Comparison of ENCODE assay signal across 2 cellular contexts in the genomic region with DNA sequence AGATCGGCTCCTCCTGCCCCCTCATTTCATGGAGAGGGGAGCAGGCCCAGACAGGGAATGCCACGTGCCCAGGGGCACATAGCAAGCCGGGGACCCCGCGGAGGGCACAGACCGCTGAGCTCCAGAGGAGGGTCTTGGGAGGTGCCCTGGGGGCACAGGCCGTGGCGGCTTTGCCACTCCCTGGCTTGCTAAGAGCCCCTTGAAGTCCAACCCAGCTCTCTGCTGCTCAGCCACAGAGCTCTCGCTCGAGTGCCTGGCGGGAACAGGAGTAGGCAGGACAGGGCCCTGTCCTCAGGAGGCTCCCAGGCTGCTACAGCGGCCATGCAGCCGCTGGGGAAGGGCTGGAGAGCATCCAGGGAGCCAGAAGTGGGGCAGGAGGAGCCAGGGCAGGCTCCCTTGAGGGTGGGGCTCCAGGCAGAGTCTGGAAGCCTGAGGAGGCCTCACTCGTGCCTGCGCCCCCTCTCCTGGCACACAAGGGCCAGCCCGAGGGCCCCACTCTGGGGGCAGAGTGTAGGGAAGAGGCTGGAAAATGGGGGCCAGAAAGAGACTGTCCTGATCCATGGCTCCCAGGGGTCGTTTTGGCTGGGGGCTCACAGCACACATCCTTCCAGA.
TF ChIP-seq lines count a peak whose summit lies in the region.

No MANE protein-coding gene starts in this region.

TF ChIP-seq in HEK293, 187 proteins besides CTCF, POLR2A, EP300 and RAD21:
- TF ChIP-seq ZBTB20 (tag by site-specific recombination; IDR thresholded peaks at IDR 0.05): no peak
- TF ChIP-seq ZEB2 (tag by site-specific recombination; IDR thresholded peaks at IDR 0.05): no peak
- peak; percentile 84 for TF ChIP-seq ZNF335 (tag by site-specific recombination; conservative IDR thresholded peaks at IDR 0.05)
- 0 out of 2 replicates have a peak, but pooled peaks have one; percentile 26 for TF ChIP-seq ZNF223 (tag by site-specific recombination; IDR thresholded peaks at IDR 0.05)
- TF ChIP-seq ZNF664 (tag by site-specific recombination; IDR thresholded peaks at IDR 0.05): no peak

TF ChIP-seq in HepG2, 621 proteins besides CTCF, POLR2A, EP300 and RAD21:
- TF ChIP-seq, protein P1, sequence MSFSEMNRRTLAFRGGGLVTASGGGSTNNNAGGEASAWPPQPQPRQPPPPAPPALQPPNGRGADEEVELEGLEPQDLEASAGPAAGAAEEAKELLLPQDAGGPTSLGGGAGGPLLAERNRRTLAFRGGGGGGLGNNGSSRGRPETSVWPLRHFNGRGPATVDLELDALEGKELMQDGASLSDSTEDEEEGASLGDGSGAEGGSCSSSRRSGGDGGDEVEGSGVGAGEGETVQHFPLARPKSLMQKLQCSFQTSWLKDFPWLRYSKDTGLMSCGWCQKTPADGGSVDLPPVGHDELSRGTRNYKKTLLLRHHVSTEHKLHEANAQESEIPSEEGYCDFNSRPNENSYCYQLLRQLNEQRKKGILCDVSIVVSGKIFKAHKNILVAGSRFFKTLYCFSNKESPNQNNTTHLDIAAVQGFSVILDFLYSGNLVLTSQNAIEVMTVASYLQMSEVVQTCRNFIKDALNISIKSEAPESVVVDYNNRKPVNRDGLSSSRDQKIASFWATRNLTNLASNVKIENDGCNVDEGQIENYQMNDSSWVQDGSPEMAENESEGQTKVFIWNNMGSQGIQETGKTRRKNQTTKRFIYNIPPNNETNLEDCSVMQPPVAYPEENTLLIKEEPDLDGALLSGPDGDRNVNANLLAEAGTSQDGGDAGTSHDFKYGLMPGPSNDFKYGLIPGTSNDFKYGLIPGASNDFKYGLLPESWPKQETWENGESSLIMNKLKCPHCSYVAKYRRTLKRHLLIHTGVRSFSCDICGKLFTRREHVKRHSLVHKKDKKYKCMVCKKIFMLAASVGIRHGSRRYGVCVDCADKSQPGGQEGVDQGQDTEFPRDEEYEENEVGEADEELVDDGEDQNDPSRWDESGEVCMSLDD (CRISPR knock-in tag; IDR thresholded peaks at IDR 0.05; ENCODE audit: borderline replicate concordance): no peak
- TF ChIP-seq ZNF20 (CRISPR knock-in tag; IDR thresholded peaks at IDR 0.05): no peak
- TF ChIP-seq ZNF567 (CRISPR knock-in tag; IDR thresholded peaks at IDR 0.05; ENCODE audit: borderline replicate concordance): no peak
- no peak for TF ChIP-seq SIX1 (CRISPR knock-in tag; IDR thresholded peaks at IDR 0.05; ENCODE audit: borderline replicate concordance)
- TF ChIP-seq MYC (CRISPR knock-in tag; IDR thresholded peaks at IDR 0.05; ENCODE audit: borderline replicate concordance): no peak
- TF ChIP-seq, protein P2, sequence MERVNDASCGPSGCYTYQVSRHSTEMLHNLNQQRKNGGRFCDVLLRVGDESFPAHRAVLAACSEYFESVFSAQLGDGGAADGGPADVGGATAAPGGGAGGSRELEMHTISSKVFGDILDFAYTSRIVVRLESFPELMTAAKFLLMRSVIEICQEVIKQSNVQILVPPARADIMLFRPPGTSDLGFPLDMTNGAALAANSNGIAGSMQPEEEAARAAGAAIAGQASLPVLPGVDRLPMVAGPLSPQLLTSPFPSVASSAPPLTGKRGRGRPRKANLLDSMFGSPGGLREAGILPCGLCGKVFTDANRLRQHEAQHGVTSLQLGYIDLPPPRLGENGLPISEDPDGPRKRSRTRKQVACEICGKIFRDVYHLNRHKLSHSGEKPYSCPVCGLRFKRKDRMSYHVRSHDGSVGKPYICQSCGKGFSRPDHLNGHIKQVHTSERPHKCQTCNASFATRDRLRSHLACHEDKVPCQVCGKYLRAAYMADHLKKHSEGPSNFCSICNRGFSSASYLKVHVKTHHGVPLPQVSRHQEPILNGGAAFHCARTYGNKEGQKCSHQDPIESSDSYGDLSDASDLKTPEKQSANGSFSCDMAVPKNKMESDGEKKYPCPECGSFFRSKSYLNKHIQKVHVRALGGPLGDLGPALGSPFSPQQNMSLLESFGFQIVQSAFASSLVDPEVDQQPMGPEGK (CRISPR knock-in tag; IDR thresholded peaks at IDR 0.05): no peak
- TF ChIP-seq MXI1 (IDR thresholded peaks at IDR 0.05; ENCODE audit: borderline replicate concordance, low read depth, low read length): no peak
- no peak for TF ChIP-seq ATAD3A (CRISPR knock-in tag; IDR thresholded peaks at IDR 0.05)
